In the genomic region with DNA sequence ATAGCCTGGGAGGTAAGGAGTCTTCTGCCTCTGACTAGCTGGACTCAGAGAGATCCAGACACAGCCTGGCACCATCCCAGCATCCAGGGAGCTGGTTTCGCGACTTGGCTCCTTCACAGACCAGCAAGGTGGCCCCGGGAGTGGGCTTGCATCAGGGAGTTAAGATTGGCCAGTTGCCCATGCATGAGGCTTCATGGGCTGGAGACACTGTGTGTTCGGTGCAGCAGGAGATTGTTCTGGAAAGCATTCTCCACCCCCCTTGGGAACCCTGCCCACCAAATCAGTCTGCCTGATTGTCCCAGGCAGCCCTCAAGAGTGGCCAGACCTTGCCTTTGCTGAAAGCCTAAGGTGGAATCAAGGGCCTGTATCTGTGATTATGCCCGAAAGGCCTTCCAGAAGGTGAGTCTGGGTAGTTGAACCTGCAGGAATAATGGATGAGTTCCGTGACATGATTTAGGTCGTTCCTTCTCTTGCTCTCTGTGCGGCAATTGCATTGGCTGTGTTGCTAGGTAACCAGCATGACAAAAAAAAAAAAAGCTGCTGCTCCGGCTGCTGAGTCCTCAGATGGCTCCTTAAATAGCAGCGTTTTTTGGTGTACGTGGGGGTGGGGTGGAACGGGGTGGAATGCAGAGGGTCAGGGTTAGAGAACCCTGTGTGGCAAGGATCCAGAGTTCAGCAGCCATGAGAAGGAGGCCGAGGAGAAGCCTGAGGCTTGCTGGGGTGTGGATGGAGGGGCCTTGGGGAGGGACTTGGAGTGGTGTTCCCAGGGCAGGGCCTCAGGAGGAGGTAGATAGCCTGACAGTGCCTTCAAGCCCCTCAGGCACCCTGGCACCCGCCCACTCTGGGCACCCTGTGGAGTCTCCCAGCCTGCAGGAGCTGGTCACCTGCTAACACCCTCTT, we compare ENCODE assay signal across 7 cellular contexts.
DNase-seq lines count a peak whose midpoint lies in the region; ATAC-seq and TF ChIP-seq lines count a peak whose summit lies in the region.

No MANE protein-coding gene starts in this region.

- TF ChIP-seq RAD21 in liver (IDR thresholded peaks at IDR 0.05) = no peak

- ATAC-seq in HG03342 (IDR thresholded peaks at IDR 0.05; ENCODE audit: unreplicated experiment) = no peak
- no peak for ATAC-seq in activated naive CD8-positive, alpha-beta T cell treated with anti-CD3 and anti-CD28 coated beads, Interleukin-2, amount 50 U/mL, for 24 hours

- DNase-seq in NCI-H1694 treated with DMSO at 0.1 percent for 48 hours (lab: John Stamatoyannopoulos, UW) = peak; percentile 75
- DNase-seq in cerebellar cortex (ENCODE audit: low spot score) = peak; percentile 94
- DNase-seq in type B pancreatic cell (ENCODE audit: extremely low spot score, unreplicated experiment) = no peak
- DNase-seq in GOT3 (lab: John Stamatoyannopoulos, UW) = no peak
- DNase-seq in activated naive CD8-positive, alpha-beta T cell treated with anti-CD3 and anti-CD28 coated beads, Interleukin-2, amount 50 U/mL, for 24 hours = no peak

- H3K4me3 ChIP-seq in liver (ENCODE audit: low read depth in 1 of 3, low read length in 3 of 3) = no peak overlapping the region

- H3K36me3 ChIP-seq in liver (ENCODE audit: control insufficient read depth in 4 of 4, insufficient read depth in 3 of 4, low read depth in 1 of 4, low read length in 3 of 4) = peaks cover 3 to 19% (median 8%) of the 10 kb centered on the region in 4 donors

- H3K27ac ChIP-seq in liver (ENCODE audit: low read depth in 1 of 2, low read length in 2 of 2) = peak overlapping the region in 1 of 2 donors; percentile 38

- H3K4me1 Mint-ChIP-seq in type B pancreatic cell (ENCODE audit: unreplicated experiment) = peaks cover 41% of the 10 kb centered on the region
- no peaks in the 10 kb centered on the region for H3K4me1 Mint-ChIP-seq in activated naive CD8-positive, alpha-beta T cell treated with anti-CD3 and anti-CD28 coated beads, Interleukin-2, amount 50 U/mL, for 24 hours

- TF ChIP-seq CTCF in liver (IDR thresholded peaks at IDR 0.05; ENCODE audit: low read depth, low read length, missing input control) (no peak), type B pancreatic cell (conservative IDR thresholded peaks at IDR 0.05) (no peak)

- H3K4me3 Mint-ChIP-seq in type B pancreatic cell = peak overlapping the region; percentile 19
- H3K4me3 Mint-ChIP-seq in activated naive CD8-positive, alpha-beta T cell treated with anti-CD3 and anti-CD28 coated beads, Interleukin-2, amount 50 U/mL, for 24 hours = no peak overlapping the region

- 82% methylated on average over 14 of the region's 14 CpGs for WGBS in liver

- H3K4me1 ChIP-seq in liver (ENCODE audit: control insufficient read depth in 4 of 4, insufficient read depth in 4 of 4, low read length in 3 of 4) = no peaks in the 10 kb centered on the region

- H3K27me3 Mint-ChIP-seq in type B pancreatic cell = no peaks in the 10 kb centered on the region
- no peaks in the 10 kb centered on the region for H3K27me3 Mint-ChIP-seq in activated naive CD8-positive, alpha-beta T cell treated with anti-CD3 and anti-CD28 coated beads, Interleukin-2, amount 50 U/mL, for 24 hours

- no peaks in the 10 kb centered on the region for H3K27me3 ChIP-seq in liver (ENCODE audit: control insufficient read depth in 4 of 4, insufficient read depth in 4 of 4, low read length in 3 of 4)

- H3K36me3 Mint-ChIP-seq in type B pancreatic cell = peaks cover 4% of the 10 kb centered on the region
- peaks cover 14% of the 10 kb centered on the region for H3K36me3 Mint-ChIP-seq in activated naive CD8-positive, alpha-beta T cell treated with anti-CD3 and anti-CD28 coated beads, Interleukin-2, amount 50 U/mL, for 24 hours (ENCODE audit: low read depth)

- H3K9ac ChIP-seq in liver (ENCODE audit: low read depth in 1 of 2, low read length in 2 of 2) = no peak overlapping the region

- no peaks in the 10 kb centered on the region for H3K9me3 ChIP-seq in liver (ENCODE audit: control insufficient read depth in 4 of 4, low read length in 3 of 4)

- H3K27ac Mint-ChIP-seq in type B pancreatic cell = peak overlapping the region; percentile 84
- H3K27ac Mint-ChIP-seq in activated naive CD8-positive, alpha-beta T cell treated with anti-CD3 and anti-CD28 coated beads, Interleukin-2, amount 50 U/mL, for 24 hours = no peak overlapping the region

- H3K9me3 Mint-ChIP-seq in type B pancreatic cell = no peaks in the 10 kb centered on the region
- no peaks in the 10 kb centered on the region for H3K9me3 Mint-ChIP-seq in activated naive CD8-positive, alpha-beta T cell treated with anti-CD3 and anti-CD28 coated beads, Interleukin-2, amount 50 U/mL, for 24 hours

TF ChIP-seq in liver, 16 proteins besides CTCF, POLR2A, EP300 and RAD21:
- TF ChIP-seq RXRA (IDR thresholded peaks at IDR 0.05) = peak; percentile 65 to 68
- peak; percentile 95 for TF ChIP-seq NR2F2 (IDR thresholded peaks at IDR 0.05)
- no peak for TF ChIP-seq YY1 (IDR thresholded peaks at IDR 0.05)
- peak; percentile 56 for TF ChIP-seq SP1 (IDR thresholded peaks at IDR 0.05)
TF ChIP-seq in liver: peak in this region for 3.

Comparison
In these comparisons a context has a peak if more than half of its experiments do, and no peak if none do; other contexts are left out.
1. DNase-seq: peak in NCI-H1694 treated with DMSO at 0.1 percent for 48 hours (single experiment) and cerebellar cortex (single experiment); none in type B pancreatic cell (single experiment), GOT3 (single experiment) and activated naive CD8-positive, alpha-beta T cell treated with anti-CD3 and anti-CD28 coated beads, Interleukin-2, amount 50 U/mL, for 24 hours (single experiment).